Comparison of ENCODE assay signal across 1 cellular context in the genomic region with DNA sequence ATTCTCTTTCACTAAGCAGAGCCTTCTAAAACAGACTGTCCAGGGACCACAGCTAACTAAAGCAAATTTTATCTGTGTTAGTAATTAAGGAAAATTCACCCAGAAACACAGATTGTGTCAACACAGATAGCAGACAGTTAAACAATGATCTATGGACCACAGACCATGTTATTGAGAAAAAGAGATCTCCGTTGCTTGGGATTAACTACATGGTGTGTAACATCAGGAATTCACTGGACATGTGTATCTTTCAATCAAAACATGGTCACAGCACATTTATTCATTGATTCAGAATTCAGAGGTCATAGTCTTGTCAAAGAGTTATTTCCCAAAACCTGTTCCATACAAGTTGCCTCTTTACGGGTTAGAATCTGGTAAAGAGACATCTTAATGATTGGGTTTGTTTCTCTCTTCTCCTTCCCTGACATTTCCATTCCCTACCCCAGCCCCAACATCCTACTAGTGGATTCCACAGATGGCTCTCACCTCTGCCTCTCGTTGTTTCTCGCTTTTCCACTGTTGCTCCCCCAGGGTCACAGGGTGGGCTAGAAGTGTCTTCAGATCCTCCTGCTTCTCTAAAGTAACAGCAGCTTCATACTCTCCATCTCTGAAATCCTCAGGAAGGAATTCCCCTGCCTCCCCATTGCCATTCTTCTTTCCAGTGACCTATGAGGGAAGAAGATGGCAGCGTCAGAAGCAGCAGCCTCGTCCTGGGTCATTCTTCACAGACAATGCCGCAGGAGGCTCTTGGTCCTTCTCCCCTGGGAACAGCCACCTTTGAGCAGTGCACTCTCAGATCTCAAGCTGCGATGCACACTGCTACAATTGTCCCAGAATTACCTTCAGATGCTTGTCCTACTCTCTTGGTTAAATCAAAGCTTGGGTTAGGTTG.
TF ChIP-seq lines count a peak whose summit lies in the region.

No MANE protein-coding gene starts in this region.

TF ChIP-seq in H1, 55 proteins besides CTCF, POLR2A, EP300 and RAD21:
- TF ChIP-seq RNF2 (IDR thresholded peaks at IDR 0.05; ENCODE audit: borderline replicate concordance, low read depth, low read length, missing control alignments, poor library complexity, severe bottlenecking): peak; percentile 63
- peak; percentile 14; the same call in 1 of the 2 replicates for TF ChIP-seq SUZ12 (IDR thresholded peaks at IDR 0.05; ENCODE audit: low read length)
- TF ChIP-seq TAF1 (IDR thresholded peaks at IDR 0.05; ENCODE audit: low read depth, low read length): no peak
- no peak for TF ChIP-seq MAFK (IDR thresholded peaks at IDR 0.05; ENCODE audit: low read depth, low read length)
- TF ChIP-seq RBBP5 (IDR thresholded peaks at IDR 0.05; ENCODE audit: borderline replicate concordance, low read depth, low read length): no peak
- no peak for TF ChIP-seq CHD1 (IDR thresholded peaks at IDR 0.05; ENCODE audit: low read depth, low read length)
- TF ChIP-seq EZH2 (IDR thresholded peaks at IDR 0.05; ENCODE audit: low read depth, low read length, severe bottlenecking): peak; percentile 54
- no peak for TF ChIP-seq RFX5 (IDR thresholded peaks at IDR 0.05; ENCODE audit: borderline replicate concordance, low read depth, low read length)
- no peak for TF ChIP-seq ZNF274 (IDR thresholded peaks at IDR 0.05; ENCODE audit: borderline replicate concordance, extremely low read depth, low read length)
- TF ChIP-seq, protein P1, sequence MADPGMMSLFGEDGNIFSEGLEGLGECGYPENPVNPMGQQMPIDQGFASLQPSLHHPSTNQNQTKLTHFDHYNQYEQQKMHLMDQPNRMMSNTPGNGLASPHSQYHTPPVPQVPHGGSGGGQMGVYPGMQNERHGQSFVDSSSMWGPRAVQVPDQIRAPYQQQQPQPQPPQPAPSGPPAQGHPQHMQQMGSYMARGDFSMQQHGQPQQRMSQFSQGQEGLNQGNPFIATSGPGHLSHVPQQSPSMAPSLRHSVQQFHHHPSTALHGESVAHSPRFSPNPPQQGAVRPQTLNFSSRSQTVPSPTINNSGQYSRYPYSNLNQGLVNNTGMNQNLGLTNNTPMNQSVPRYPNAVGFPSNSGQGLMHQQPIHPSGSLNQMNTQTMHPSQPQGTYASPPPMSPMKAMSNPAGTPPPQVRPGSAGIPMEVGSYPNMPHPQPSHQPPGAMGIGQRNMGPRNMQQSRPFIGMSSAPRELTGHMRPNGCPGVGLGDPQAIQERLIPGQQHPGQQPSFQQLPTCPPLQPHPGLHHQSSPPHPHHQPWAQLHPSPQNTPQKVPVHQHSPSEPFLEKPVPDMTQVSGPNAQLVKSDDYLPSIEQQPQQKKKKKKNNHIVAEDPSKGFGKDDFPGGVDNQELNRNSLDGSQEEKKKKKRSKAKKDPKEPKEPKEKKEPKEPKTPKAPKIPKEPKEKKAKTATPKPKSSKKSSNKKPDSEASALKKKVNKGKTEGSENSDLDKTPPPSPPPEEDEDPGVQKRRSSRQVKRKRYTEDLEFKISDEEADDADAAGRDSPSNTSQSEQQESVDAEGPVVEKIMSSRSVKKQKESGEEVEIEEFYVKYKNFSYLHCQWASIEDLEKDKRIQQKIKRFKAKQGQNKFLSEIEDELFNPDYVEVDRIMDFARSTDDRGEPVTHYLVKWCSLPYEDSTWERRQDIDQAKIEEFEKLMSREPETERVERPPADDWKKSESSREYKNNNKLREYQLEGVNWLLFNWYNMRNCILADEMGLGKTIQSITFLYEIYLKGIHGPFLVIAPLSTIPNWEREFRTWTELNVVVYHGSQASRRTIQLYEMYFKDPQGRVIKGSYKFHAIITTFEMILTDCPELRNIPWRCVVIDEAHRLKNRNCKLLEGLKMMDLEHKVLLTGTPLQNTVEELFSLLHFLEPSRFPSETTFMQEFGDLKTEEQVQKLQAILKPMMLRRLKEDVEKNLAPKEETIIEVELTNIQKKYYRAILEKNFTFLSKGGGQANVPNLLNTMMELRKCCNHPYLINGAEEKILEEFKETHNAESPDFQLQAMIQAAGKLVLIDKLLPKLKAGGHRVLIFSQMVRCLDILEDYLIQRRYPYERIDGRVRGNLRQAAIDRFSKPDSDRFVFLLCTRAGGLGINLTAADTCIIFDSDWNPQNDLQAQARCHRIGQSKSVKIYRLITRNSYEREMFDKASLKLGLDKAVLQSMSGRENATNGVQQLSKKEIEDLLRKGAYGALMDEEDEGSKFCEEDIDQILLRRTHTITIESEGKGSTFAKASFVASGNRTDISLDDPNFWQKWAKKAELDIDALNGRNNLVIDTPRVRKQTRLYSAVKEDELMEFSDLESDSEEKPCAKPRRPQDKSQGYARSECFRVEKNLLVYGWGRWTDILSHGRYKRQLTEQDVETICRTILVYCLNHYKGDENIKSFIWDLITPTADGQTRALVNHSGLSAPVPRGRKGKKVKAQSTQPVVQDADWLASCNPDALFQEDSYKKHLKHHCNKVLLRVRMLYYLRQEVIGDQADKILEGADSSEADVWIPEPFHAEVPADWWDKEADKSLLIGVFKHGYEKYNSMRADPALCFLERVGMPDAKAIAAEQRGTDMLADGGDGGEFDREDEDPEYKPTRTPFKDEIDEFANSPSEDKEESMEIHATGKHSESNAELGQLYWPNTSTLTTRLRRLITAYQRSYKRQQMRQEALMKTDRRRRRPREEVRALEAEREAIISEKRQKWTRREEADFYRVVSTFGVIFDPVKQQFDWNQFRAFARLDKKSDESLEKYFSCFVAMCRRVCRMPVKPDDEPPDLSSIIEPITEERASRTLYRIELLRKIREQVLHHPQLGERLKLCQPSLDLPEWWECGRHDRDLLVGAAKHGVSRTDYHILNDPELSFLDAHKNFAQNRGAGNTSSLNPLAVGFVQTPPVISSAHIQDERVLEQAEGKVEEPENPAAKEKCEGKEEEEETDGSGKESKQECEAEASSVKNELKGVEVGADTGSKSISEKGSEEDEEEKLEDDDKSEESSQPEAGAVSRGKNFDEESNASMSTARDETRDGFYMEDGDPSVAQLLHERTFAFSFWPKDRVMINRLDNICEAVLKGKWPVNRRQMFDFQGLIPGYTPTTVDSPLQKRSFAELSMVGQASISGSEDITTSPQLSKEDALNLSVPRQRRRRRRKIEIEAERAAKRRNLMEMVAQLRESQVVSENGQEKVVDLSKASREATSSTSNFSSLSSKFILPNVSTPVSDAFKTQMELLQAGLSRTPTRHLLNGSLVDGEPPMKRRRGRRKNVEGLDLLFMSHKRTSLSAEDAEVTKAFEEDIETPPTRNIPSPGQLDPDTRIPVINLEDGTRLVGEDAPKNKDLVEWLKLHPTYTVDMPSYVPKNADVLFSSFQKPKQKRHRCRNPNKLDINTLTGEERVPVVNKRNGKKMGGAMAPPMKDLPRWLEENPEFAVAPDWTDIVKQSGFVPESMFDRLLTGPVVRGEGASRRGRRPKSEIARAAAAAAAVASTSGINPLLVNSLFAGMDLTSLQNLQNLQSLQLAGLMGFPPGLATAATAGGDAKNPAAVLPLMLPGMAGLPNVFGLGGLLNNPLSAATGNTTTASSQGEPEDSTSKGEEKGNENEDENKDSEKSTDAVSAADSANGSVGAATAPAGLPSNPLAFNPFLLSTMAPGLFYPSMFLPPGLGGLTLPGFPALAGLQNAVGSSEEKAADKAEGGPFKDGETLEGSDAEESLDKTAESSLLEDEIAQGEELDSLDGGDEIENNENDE (IDR thresholded peaks at IDR 0.05; ENCODE audit: insufficient replicate concordance, low read length): no peak
- TF ChIP-seq CTBP2 (IDR thresholded peaks at IDR 0.05; ENCODE audit: borderline replicate concordance, insufficient read depth, insufficient read length, low read length): no peak
